9 cellular contexts compared by ENCODE assay signal in the genomic region with DNA sequence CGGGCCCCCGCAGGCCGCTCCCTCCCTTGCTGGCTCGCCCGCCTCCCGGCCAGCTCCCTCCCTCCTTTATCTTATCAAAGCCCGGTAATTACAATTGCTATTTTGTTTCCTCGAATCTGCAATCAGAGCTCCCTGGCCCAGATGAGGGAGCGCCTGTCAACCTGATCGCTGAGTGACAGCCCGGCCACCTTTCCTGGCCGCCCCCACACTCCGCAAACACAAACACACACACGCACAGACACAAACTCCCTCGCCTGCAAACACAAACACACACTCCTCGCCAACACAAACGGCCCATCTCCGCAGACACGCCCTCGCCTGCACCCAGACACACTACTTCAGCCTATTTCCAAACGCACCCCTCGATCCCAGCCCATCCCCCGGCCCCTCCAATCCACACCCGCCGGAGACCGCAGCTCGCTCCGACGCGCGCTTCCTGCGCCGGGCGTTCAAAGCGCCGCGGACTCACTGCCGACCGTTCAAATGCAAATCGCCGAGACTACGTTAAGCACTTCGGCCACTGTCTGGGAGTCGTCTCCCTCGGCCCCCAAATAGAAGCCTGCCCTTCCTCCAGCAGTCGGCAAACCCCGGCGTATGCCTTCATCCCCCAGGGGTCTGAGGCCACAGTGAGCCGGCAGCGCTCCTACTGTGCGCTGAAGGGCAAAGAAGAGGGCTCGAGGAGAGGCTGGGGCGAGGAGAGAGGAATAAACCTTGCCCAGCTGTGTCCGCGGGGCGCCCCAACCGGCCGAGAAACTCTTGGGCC. TPM values are rescaled to one million over a fixed set of nuclear protein-coding genes. Genes with fewer than 3 reads are reported as not detected.
DNase-seq lines count a peak whose midpoint lies in the region; ATAC-seq, FAIRE-seq and TF ChIP-seq lines count a peak whose summit lies in the region.
"Had no signal": no experiment of that assay in that cellular context is flagged by ENCODE, and none has a peak within 500 bp of the region (broad histone marks: within the 10 kb centered on the region; RNA-seq: fewer than 3 reads in every experiment).

No MANE protein-coding gene starts in this region.

- H3K4me1 ChIP-seq in neutrophil (ENCODE audit: control insufficient read depth in 1 of 2, insufficient read depth in 1 of 2, low read depth in 1 of 2, low read length in 1 of 2): peaks cover 33 to 34% of the 10 kb centered on the region in 2 experiments
- peaks cover 20% of the 10 kb centered on the region for H3K4me1 ChIP-seq in PC-3 (ENCODE audit: insufficient read depth, low read length)

- TF ChIP-seq POLR2A in GM12891 (IDR thresholded peaks at IDR 0.05; ENCODE audit: low read depth, low read length): no peak

- DNase-seq in GM12891 (ENCODE audit: insufficient read length, low spot score) (no peak), WTC11 (ENCODE audit: low spot score) (peak; percentile 80), fibroblast of the aortic adventitia (ENCODE audit: low read depth) (peak; percentile 15), PC-3 (no peak)

- CTCF ChIA-PET in WTC11 (lab: Charles Lee) (interaction anchor here (0.6 to 11.0 kb wide), 22 partner anchors 9 to 566 kb away, joined by 3 to 370 read pairs (median 3); no protein-coding TSS in a partner anchor), PC-3 (lab: Charles Lee) (interaction anchor here (1.3 kb wide), 1 partner anchor 176 kb away, joined by 6 read pairs; no protein-coding TSS in a partner anchor)

- peak; percentile 94 for FAIRE-seq in GM12891 (lab: Jason Lieb, UNC)

- no peaks in the 10 kb centered on the region for H3K9me2 ChIP-seq in PC-3 (replicated peaks; ENCODE audit: low read length)

- no peaks in the 10 kb centered on the region for H3K9me3 Mint-ChIP-seq in WTC11

- H3K4me1 Mint-ChIP-seq in WTC11: peaks cover 55% of the 10 kb centered on the region

- H3K27ac ChIP-seq in neutrophil (no peak overlapping the region), PC-3 (ENCODE audit: low read length) (no peak overlapping the region)

- no peaks in the 10 kb centered on the region for H4K20me1 ChIP-seq in PC-3 (ENCODE audit: low read length)

- H3K36me3 ChIP-seq in neutrophil (peaks cover 18% of the 10 kb centered on the region), PC-3 (ENCODE audit: low read depth, low read length) (no peaks in the 10 kb centered on the region; the same call in 1 of the 2 replicates)

- H3K9me3 ChIP-seq in neutrophil (no peaks in the 10 kb centered on the region), PC-3 (ENCODE audit: low read length) (no peaks in the 10 kb centered on the region)

- H3K4me3 ChIP-seq in fibroblast of the aortic adventitia (ENCODE audit: low read depth, low read length): peak overlapping the region; percentile 9
- H3K4me3 ChIP-seq in neutrophil (ENCODE audit: low read depth in 1 of 2, low read length in 1 of 2): peak overlapping the region; percentile 19 to 55
- H3K4me3 ChIP-seq in PC-3 (ENCODE audit: low read length): no peak overlapping the region

- H3K27me3 ChIP-seq in neutrophil (peaks cover 76% of the 10 kb centered on the region), PC-3 (ENCODE audit: low read length) (peaks cover 9% of the 10 kb centered on the region; the same call in 1 of the 2 replicates)

- H3K79me2 ChIP-seq in PC-3 (ENCODE audit: low read length): peaks cover 18% of the 10 kb centered on the region

- intact Hi-C loops in PC-3 (cut with micrococcal nuclease): no loop called here

- no TSS peak for BruUV-seq in PC-3 (replicated peaks; lab: Mats Ljungman, UMichigan)

- peak overlapping the region; percentile 81 for H3K4me3 Mint-ChIP-seq in WTC11

- H3F3A ChIP-seq in PC-3 (ENCODE audit: low read length, unreplicated experiment): no peaks in the 10 kb centered on the region

- POLR2A ChIA-PET in WTC11 (lab: Charles Lee): interaction anchor here (0.6 to 2.6 kb wide), 3 partner anchors 9 to 176 kb away, joined by 4 to 10 read pairs (median 6); a partner anchor contains a TSS
- POLR2A ChIA-PET in PC-3 (lab: Charles Lee; ENCODE audit: unreplicated experiment): no interaction called here

- TF ChIP-seq CTCF in WTC11 (IDR thresholded peaks at IDR 0.05) (no peak), fibroblast of the aortic adventitia (IDR thresholded peaks at IDR 0.05; ENCODE audit: insufficient read depth, low read length) (no peak), neutrophil (IDR thresholded peaks at IDR 0.05) (no peak), PC-3 (conservative IDR thresholded peaks at IDR 0.05; ENCODE audit: low read depth, low read length) (no peak)

- H3K27ac Mint-ChIP-seq in WTC11: peak overlapping the region; percentile 88

- H3K27me3 Mint-ChIP-seq in WTC11 (ENCODE audit: low read depth): peaks cover 43% of the 10 kb centered on the region

- no peaks in the 10 kb centered on the region for H3K36me3 Mint-ChIP-seq in WTC11

- H3K9ac ChIP-seq in PC-3 (ENCODE audit: low read length): no peak overlapping the region

- H2AFZ ChIP-seq in PC-3 (ENCODE audit: low read length): no peak overlapping the region

- no peak overlapping the region for H3K4me2 ChIP-seq in PC-3 (ENCODE audit: low read length)

- ATAC-seq in WTC11 (peak; percentile 28), PC-3 (no peak), GM19455 (IDR thresholded peaks at IDR 0.05; ENCODE audit: unreplicated experiment) (no peak), GM21423 (IDR thresholded peaks at IDR 0.05; ENCODE audit: unreplicated experiment) (no peak), HG02970 (IDR thresholded peaks at IDR 0.05; ENCODE audit: low FRiP score, unreplicated experiment) (no peak)

TF ChIP-seq in GM12891, 5 proteins besides CTCF, POLR2A, EP300 and RAD21:
- no peak for TF ChIP-seq POLR2AphosphoS5 (IDR thresholded peaks at IDR 0.05; ENCODE audit: low read depth, low read length)
- TF ChIP-seq PAX5 (IDR thresholded peaks at IDR 0.05; ENCODE audit: insufficient read depth, low read length, severe bottlenecking): no peak
- peak; percentile 60; the same call in 1 of the 2 replicates for TF ChIP-seq POU2F2 (IDR thresholded peaks at IDR 0.05; ENCODE audit: low read depth, low read length)

TF ChIP-seq in WTC11, 78 proteins besides CTCF, POLR2A, EP300 and RAD21 (continues in another document):
- TF ChIP-seq ZNF219 (CRISPR knock-in tag; IDR thresholded peaks at IDR 0.05; ENCODE audit: borderline replicate concordance): no peak
- TF ChIP-seq CREM (CRISPR knock-in tag; IDR thresholded peaks at IDR 0.05): no peak; the same call in 1 of the 2 replicates
- TF ChIP-seq NFE2L1 (CRISPR knock-in tag; IDR thresholded peaks at IDR 0.05): peak; percentile 79; the same call in 1 of the 2 replicates
- TF ChIP-seq ZNF138 (CRISPR knock-in tag; conservative IDR thresholded peaks at IDR 0.05): no peak
- no peak for TF ChIP-seq PRRX2 (CRISPR knock-in tag; IDR thresholded peaks at IDR 0.05)
- TF ChIP-seq, protein P1, sequence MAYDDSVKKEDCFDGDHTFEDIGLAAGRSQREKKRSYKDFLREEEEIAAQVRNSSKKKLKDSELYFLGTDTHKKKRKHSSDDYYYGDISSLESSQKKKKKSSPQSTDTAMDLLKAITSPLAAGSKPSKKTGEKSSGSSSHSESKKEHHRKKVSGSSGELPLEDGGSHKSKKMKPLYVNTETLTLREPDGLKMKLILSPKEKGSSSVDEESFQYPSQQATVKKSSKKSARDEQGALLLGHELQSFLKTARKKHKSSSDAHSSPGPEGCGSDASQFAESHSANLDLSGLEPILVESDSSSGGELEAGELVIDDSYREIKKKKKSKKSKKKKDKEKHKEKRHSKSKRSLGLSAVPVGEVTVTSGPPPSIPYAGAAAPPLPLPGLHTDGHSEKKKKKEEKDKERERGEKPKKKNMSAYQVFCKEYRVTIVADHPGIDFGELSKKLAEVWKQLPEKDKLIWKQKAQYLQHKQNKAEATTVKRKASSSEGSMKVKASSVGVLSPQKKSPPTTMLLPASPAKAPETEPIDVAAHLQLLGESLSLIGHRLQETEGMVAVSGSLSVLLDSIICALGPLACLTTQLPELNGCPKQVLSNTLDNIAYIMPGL (CRISPR knock-in tag; IDR thresholded peaks at IDR 0.05): no peak
- TF ChIP-seq, protein P2, sequence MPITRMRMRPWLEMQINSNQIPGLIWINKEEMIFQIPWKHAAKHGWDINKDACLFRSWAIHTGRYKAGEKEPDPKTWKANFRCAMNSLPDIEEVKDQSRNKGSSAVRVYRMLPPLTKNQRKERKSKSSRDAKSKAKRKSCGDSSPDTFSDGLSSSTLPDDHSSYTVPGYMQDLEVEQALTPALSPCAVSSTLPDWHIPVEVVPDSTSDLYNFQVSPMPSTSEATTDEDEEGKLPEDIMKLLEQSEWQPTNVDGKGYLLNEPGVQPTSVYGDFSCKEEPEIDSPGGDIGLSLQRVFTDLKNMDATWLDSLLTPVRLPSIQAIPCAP (CRISPR knock-in tag; IDR thresholded peaks at IDR 0.05): no peak
- TF ChIP-seq, protein P3, sequence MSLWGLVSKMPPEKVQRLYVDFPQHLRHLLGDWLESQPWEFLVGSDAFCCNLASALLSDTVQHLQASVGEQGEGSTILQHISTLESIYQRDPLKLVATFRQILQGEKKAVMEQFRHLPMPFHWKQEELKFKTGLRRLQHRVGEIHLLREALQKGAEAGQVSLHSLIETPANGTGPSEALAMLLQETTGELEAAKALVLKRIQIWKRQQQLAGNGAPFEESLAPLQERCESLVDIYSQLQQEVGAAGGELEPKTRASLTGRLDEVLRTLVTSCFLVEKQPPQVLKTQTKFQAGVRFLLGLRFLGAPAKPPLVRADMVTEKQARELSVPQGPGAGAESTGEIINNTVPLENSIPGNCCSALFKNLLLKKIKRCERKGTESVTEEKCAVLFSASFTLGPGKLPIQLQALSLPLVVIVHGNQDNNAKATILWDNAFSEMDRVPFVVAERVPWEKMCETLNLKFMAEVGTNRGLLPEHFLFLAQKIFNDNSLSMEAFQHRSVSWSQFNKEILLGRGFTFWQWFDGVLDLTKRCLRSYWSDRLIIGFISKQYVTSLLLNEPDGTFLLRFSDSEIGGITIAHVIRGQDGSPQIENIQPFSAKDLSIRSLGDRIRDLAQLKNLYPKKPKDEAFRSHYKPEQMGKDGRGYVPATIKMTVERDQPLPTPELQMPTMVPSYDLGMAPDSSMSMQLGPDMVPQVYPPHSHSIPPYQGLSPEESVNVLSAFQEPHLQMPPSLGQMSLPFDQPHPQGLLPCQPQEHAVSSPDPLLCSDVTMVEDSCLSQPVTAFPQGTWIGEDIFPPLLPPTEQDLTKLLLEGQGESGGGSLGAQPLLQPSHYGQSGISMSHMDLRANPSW (CRISPR knock-in tag; conservative IDR thresholded peaks at IDR 0.05; ENCODE audit: low read depth): no peak
- TF ChIP-seq TEAD4 (CRISPR knock-in tag; IDR thresholded peaks at IDR 0.05): no peak
- no peak for TF ChIP-seq NR2C2 (CRISPR knock-in tag; IDR thresholded peaks at IDR 0.05)
- TF ChIP-seq SOX15 (CRISPR knock-in tag; IDR thresholded peaks at IDR 0.05): no peak

RNA-seq across cellular contexts. Expression of a gene that starts 3.0 kb away (rescaled TPM):
- 0.15 TPM for polyA plus RNA-seq in GM12891 (2012; ENCODE audit: low read depth, missing spikeins)
- 14.0 to 28.9 TPM (median 16.4 TPM) in 3 replicates for total RNA-seq in WTC11 (2021)
- not detected in 2 replicates for total RNA-seq in fibroblast of the aortic adventitia (ENCODE audit: low replicate concordance)
- not detected in 2 replicates for total RNA-seq in PC-3 (2014; rRNA removed)
- total RNA-seq: left cardiac atrium had no signal

RNA-seq across cellular contexts. Expression of a gene that starts 4.3 kb away (rescaled TPM):
- polyA plus RNA-seq in GM12891 (2012; ENCODE audit: low read depth, missing spikeins): 80.2 TPM
- total RNA-seq in WTC11 (2021): 223 to 260 TPM (median 229 TPM) in 3 replicates
- total RNA-seq in fibroblast of the aortic adventitia (ENCODE audit: low replicate concordance): 54.4 and 70.9 TPM in 2 replicates
- total RNA-seq in PC-3 (2014; rRNA removed): 117 and 128 TPM in 2 replicates

RNA-seq across cellular contexts. Expression of a gene that starts 39.3 kb away (rescaled TPM):
- polyA plus RNA-seq in GM12891 (2012; ENCODE audit: low read depth, missing spikeins): 67.5 TPM
- total RNA-seq in WTC11 (2021): 110 to 111 TPM (median 110 TPM) in 3 replicates
- 93.7 and 165 TPM in 2 replicates for total RNA-seq in fibroblast of the aortic adventitia (ENCODE audit: low replicate concordance)
- total RNA-seq in PC-3 (2014; rRNA removed): 42.7 and 43.0 TPM in 2 replicates

Comparison
In these comparisons a context has a peak if more than half of its experiments do, and no peak if none do; other contexts are left out.
1. DNase-seq: peak in WTC11 (single experiment) and fibroblast of the aortic adventitia (single experiment); none in GM12891 (single experiment) and PC-3 (single experiment).
2. RNA of a gene that starts 3.0 kb away (total RNA-seq): 14.0 to 28.9 TPM in WTC11; not detected in fibroblast of the aortic adventitia and not detected in PC-3; every median in the first group is over 10 times any median in the second.